In genomic region chr13:95197548-95197947, GRCh38 we compare ENCODE assay signal across 2 cellular contexts.
TF ChIP-seq lines count a peak whose summit lies in the region.

No MANE protein-coding gene starts in this region.

TF ChIP-seq in endothelial cell of umbilical vein, 7 proteins besides CTCF, POLR2A, EP300 and RAD21 (continued from another document):
- TF ChIP-seq GATA2 (IDR thresholded peaks at IDR 0.05; ENCODE audit: insufficient read depth, insufficient read length, low read depth, low read length) = no peak

TF ChIP-seq in SK-N-SH, 30 proteins besides CTCF, POLR2A, EP300 and RAD21 (continued from another document):
- TF ChIP-seq USF2 (IDR thresholded peaks at IDR 0.05; ENCODE audit: borderline replicate concordance, low read depth, low read length) = no peak
- no peak for TF ChIP-seq FOXJ3 (CRISPR knock-in tag; IDR thresholded peaks at IDR 0.05)
- TF ChIP-seq TEAD4 (IDR thresholded peaks at IDR 0.05; ENCODE audit: borderline replicate concordance, insufficient read depth) = no peak
